In the genomic region with DNA sequence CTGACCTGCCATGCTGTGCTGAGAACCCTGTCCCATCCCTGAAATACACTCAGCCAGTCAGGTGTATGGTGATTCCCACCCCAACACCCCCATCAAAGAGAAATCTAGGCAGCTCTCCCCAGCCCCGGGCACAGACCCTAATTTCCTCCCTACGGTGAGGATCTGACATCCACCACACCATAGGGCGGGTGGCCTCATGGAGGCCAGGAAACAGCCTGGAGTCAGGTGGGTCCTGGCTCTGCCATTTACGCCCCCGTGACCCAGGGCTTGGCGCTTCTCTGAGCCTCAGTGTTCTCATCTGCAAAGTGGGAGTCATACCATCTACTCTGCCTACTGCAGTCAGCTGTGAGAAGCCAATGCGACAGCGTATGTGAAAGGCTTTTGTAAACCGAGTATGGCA, we compare ENCODE assay signal across 7 cellular contexts. TPM values are rescaled to one million over a fixed set of nuclear protein-coding genes. Genes with fewer than 3 reads are reported as not detected.
"Had no signal": no experiment of that assay in that cellular context is flagged by ENCODE, and none has a peak within 500 bp of the region (broad histone marks: within the 10 kb centered on the region; RNA-seq: fewer than 3 reads in every experiment).

No MANE protein-coding gene starts in this region.

RNA-seq across cellular contexts. Expression of a gene that starts 27.4 kb away (rescaled TPM):
- total RNA-seq: OCI-LY7, PC-3, Right ventricle myocardium superior, RPMI7951, SJCRH30, SJSA1, SK-MEL-5 had no signal
